Comparison of ENCODE assay signal across 9 cellular contexts in the genomic region with DNA sequence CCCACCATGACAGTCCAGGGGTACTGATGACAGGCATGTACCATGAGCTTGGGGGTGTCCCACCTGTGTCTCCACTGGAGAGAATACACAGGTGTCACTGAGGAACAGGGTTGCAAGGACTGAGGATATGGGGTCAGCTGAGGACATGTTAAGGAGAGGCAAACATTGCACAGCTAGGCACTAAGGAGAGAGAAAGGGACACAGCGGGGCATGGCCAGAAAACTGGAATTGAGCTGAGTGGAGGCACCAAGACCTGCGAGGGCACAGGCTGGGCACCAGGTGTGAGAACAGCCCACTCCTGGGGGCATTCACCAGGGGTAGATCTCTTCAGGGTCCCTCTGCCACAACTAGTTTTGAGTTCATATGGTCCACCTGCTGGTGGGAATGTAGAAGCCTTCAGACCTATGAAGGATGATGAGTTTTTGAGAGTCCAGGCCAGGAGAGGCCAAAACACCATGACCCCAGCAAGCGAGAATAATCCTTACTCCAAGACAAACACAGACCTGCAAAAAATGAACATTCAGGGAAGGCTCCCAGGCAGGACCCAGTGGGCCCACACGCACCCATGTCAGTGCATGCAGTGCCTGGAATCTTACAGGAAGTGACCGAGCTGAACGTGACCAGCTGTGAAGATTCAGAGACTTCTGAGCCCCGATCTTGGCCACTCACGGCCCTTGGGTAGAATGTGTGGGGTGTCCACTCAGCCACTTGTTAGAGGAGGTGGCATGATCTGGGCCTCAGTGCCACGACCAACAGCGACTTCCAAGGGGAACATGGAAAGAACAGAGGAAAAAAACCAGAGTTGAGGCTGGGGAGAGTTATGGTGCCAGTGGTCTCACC. TPM values are rescaled to one million over a fixed set of nuclear protein-coding genes. Genes with fewer than 3 reads are reported as not detected.
DNase-seq lines count a peak whose midpoint lies in the region; ATAC-seq and TF ChIP-seq lines count a peak whose summit lies in the region.
"Had no signal": no experiment of that assay in that cellular context is flagged by ENCODE, and none has a peak within 500 bp of the region (broad histone marks: within the 10 kb centered on the region; RNA-seq: fewer than 3 reads in every experiment).

No MANE protein-coding gene starts in this region.

- H3K27me3 Mint-ChIP-seq in CD4-positive, alpha-beta T cell: no peaks in the 10 kb centered on the region
- H3K27me3 Mint-ChIP-seq in naive thymus-derived CD8-positive, alpha-beta T cell: no peaks in the 10 kb centered on the region

- H3K4me1 ChIP-seq in mammary epithelial cell (ENCODE audit: insufficient read depth, low read length): peaks cover 16% of the 10 kb centered on the region

- no peaks in the 10 kb centered on the region for H3K36me3 ChIP-seq in mammary epithelial cell (ENCODE audit: insufficient read depth, low read length)
- H3K36me3 ChIP-seq: ovary had no signal

- no peaks in the 10 kb centered on the region for H3K27me3 ChIP-seq in CD4-positive, alpha-beta T cell (ENCODE audit: control insufficient read depth, insufficient read depth, low read length)
- H3K27me3 ChIP-seq in mammary epithelial cell (ENCODE audit: insufficient read depth, low read length): no peaks in the 10 kb centered on the region
- H3K27me3 ChIP-seq: ovary had no signal

- peak overlapping the region; percentile 88 for H3K4me2 ChIP-seq in mammary epithelial cell (ENCODE audit: insufficient read depth, low read depth, low read length)

- H3K27ac Mint-ChIP-seq in CD4-positive, alpha-beta T cell: peak overlapping the region; percentile 94
- H3K27ac Mint-ChIP-seq in naive thymus-derived CD8-positive, alpha-beta T cell: peak overlapping the region; percentile 43 to 98 (median 96)

- 74% methylated on average over 10 of the region's 10 CpGs for WGBS in mammary epithelial cell (ENCODE audit: low coverage, missing lambda C conversion rate)

- peak overlapping the region; percentile 99 for H3K4me3 Mint-ChIP-seq in CD4-positive, alpha-beta T cell
- H3K4me3 Mint-ChIP-seq in naive thymus-derived CD8-positive, alpha-beta T cell: peak overlapping the region; percentile 94 to 98 (median 96)

- BruUV-seq in mammary epithelial cell (replicated peaks; lab: Mats Ljungman, UMichigan): no TSS peak

- TF ChIP-seq CTCF in CD4-positive, alpha-beta T cell (IDR thresholded peaks at IDR 0.05): no peak
- TF ChIP-seq CTCF in mammary epithelial cell (conservative IDR thresholded peaks at IDR 0.05 in 1 of 2, IDR thresholded peaks at IDR 0.05 in 1 of 2; ENCODE audit: extremely low read depth in 1 of 2, insufficient read depth in 1 of 2, low read depth in 1 of 2, low read length in 2 of 2): peak; percentile 27 to 41

- H3K4me1 Mint-ChIP-seq in CD4-positive, alpha-beta T cell (ENCODE audit: low read depth): peaks cover 39% of the 10 kb centered on the region
- peaks cover 23 to 41% (median 34%) of the 10 kb centered on the region in 4 donors for H3K4me1 Mint-ChIP-seq in naive thymus-derived CD8-positive, alpha-beta T cell

- CTCF ChIA-PET in CD4-positive, alpha-beta T cell (lab: Charles Lee): no interaction called here
- CTCF ChIA-PET in mammary epithelial cell (lab: Charles Lee; ENCODE audit: low non-redundant PET): no interaction called here

- DNase-seq in CD4-positive, alpha-beta T cell: no peak
- no peak for DNase-seq in Jurkat, Clone E6-1 (ENCODE audit: low read depth, low spot score)
- DNase-seq in mammary epithelial cell: no peak
- DNase-seq in naive thymus-derived CD8-positive, alpha-beta T cell: no peak
- no peak for DNase-seq in NCI-H1436 (lab: John Stamatoyannopoulos, UW)
- no peak for DNase-seq in NCI-H187 treated with DMSO at 0.1 percent for 48 hours (lab: John Stamatoyannopoulos, UW)
- no peak for DNase-seq in NCI-H2227 treated with DMSO at 0.1 percent for 48 hours (lab: John Stamatoyannopoulos, UW)
- no peak for DNase-seq in stimulated activated CD4-positive, alpha-beta T cell treated with anti-CD3 and anti-CD28 coated beads, Interleukin-4, amount 100 ng/mL, for 4 hours

- peak overlapping the region; percentile 92 for H3K4me3 ChIP-seq in Jurkat, Clone E6-1 (ENCODE audit: low read length)
- H3K4me3 ChIP-seq in mammary epithelial cell (replicated peaks in 1 of 3; ENCODE audit: insufficient read depth in 1 of 3, low read depth in 2 of 3, low read length in 3 of 3): peak overlapping the region; percentile 71 to 93 (median 90)

- H3K9me3 Mint-ChIP-seq in CD4-positive, alpha-beta T cell: no peaks in the 10 kb centered on the region
- no peaks in the 10 kb centered on the region for H3K9me3 Mint-ChIP-seq in naive thymus-derived CD8-positive, alpha-beta T cell

- in situ Hi-C loops in mammary epithelial cell (cut with MboI; ENCODE audit: low sequenced_read_pairs in 2 of 2): loop anchor here in 1 of 2 donors (5.0 kb wide), 1 partner anchor 35 kb away; the partner anchor contains the start of gene ZNF132

- peak overlapping the region; percentile 70 for H3K27ac ChIP-seq in CD4-positive, alpha-beta T cell (ENCODE audit: low read depth, low read length)
- H3K27ac ChIP-seq in mammary epithelial cell (ENCODE audit: insufficient read depth, low read depth, low read length): peak overlapping the region; percentile 54

- H3K36me3 Mint-ChIP-seq in CD4-positive, alpha-beta T cell (ENCODE audit: low read depth): peaks cover 11% of the 10 kb centered on the region
- H3K36me3 Mint-ChIP-seq in naive thymus-derived CD8-positive, alpha-beta T cell: no peaks in the 10 kb centered on the region

- no peaks in the 10 kb centered on the region for H4K20me1 ChIP-seq in mammary epithelial cell (ENCODE audit: insufficient read depth, low read length)

- POLR2A ChIA-PET in CD4-positive, alpha-beta T cell (lab: Charles Lee): interaction anchor here (1.5 kb wide), 1 partner anchor 20 kb away, joined by 7 read pairs; the partner anchor contains the start of gene RPS5
- POLR2A ChIA-PET in naive thymus-derived CD8-positive, alpha-beta T cell (lab: Charles Lee): interaction anchor here (0.5 to 2.0 kb wide), 2 partner anchors 21 to 56 kb away, joined by 3 to 5 read pairs; no protein-coding TSS in a partner anchor

- H3K9ac ChIP-seq in mammary epithelial cell (ENCODE audit: insufficient read depth, low read length): peak overlapping the region; percentile 81

- ATAC-seq in CD4-positive, alpha-beta T cell (ENCODE audit: poor library complexity): no peak
- ATAC-seq in naive thymus-derived CD8-positive, alpha-beta T cell: no peak

- H2AFZ ChIP-seq in mammary epithelial cell (ENCODE audit: low read depth, low read length): no peak overlapping the region

- intact Hi-C loops in CD4-positive, alpha-beta T cell (cut with DNase I, micrococcal nuclease): loop anchor here in 1 of 2 experiments (5.0 kb wide), 1 partner anchor 35 kb away; the partner anchor contains the start of gene ZNF132
- intact Hi-C loops in mammary epithelial cell (cut with micrococcal nuclease): loop anchor here (5.0 kb wide), 2 partner anchors 45 to 225 kb away; partner anchors contain the start of genes ZNF274 and ZNF324B

- dilution Hi-C loops in mammary epithelial cell (cut with HindIII; ENCODE audit: low sequenced_read_pairs): no loop called here

- H3K79me2 ChIP-seq in mammary epithelial cell (ENCODE audit: insufficient read depth, low read length): peaks cover 49% of the 10 kb centered on the region

- H3K9me3 ChIP-seq in CD4-positive, alpha-beta T cell (ENCODE audit: control insufficient read depth, low read length): no peaks in the 10 kb centered on the region
- no peaks in the 10 kb centered on the region for H3K9me3 ChIP-seq in mammary epithelial cell (replicated peaks; ENCODE audit: insufficient read depth, low read length)
- H3K9me3 ChIP-seq: ovary had no signal

RNA-seq across cellular contexts. Expression of gene ZNF584, which starts 1.4 kb away (rescaled TPM):
- 1 to 10 TPM; 1.7 to 1.8 TPM for total RNA-seq in CD4-positive, alpha-beta T cell
- 10.7 TPM for polyA plus RNA-seq in Jurkat, Clone E6-1 (2012; ENCODE audit: insufficient read depth, insufficient read length)
- total RNA-seq in mammary epithelial cell: 10 to 100 TPM; 16.9 to 22.8 TPM
- 15.4 TPM for polyA plus RNA-seq in mammary epithelial cell
- polyA minus RNA-seq in mammary epithelial cell: 21.3 TPM
- total RNA-seq in naive thymus-derived CD8-positive, alpha-beta T cell: 10 to 100 TPM; 10.6 to 10.7 TPM
- 1 to 10 TPM; 6.3 to 6.5 (median 6.4) TPM for polyA plus RNA-seq in naive thymus-derived CD8-positive, alpha-beta T cell

RNA-seq across cellular contexts. Expression of gene RNF225, which starts 11.6 kb away (rescaled TPM):
- under 1 TPM in 1 of 2 experiments, not detected in 1; 0.55 TPM for total RNA-seq in CD4-positive, alpha-beta T cell
- polyA plus RNA-seq in Jurkat, Clone E6-1 (2012; ENCODE audit: insufficient read depth, insufficient read length): not detected
- total RNA-seq in mammary epithelial cell: under 1 TPM; 0.42 to 0.50 TPM
- polyA plus RNA-seq in mammary epithelial cell: not detected
- polyA minus RNA-seq in mammary epithelial cell: not detected
- total RNA-seq in naive thymus-derived CD8-positive, alpha-beta T cell: 1 to 10 TPM in 1 of 2 experiments, under 1 TPM in 1; 0.39 to 1.2 TPM
- not detected for polyA plus RNA-seq in naive thymus-derived CD8-positive, alpha-beta T cell
- total RNA-seq: ovary had no signal
- polyA plus RNA-seq: ovary had no signal

RNA-seq across cellular contexts. Expression of gene RPS5, which starts 20.0 kb away (rescaled TPM):
- 1,000 to 10,000 TPM; 1,619 to 1,646 TPM for total RNA-seq in CD4-positive, alpha-beta T cell
- 1,707 TPM for polyA plus RNA-seq in Jurkat, Clone E6-1 (2012; ENCODE audit: insufficient read depth, insufficient read length)
- total RNA-seq in mammary epithelial cell: 1,000 to 10,000 TPM in 1 of 2 donors, 100 to 1,000 TPM in 1; 916 to 1,060 TPM
- 2,328 TPM for polyA plus RNA-seq in mammary epithelial cell
- polyA minus RNA-seq in mammary epithelial cell: 1,005 TPM
- total RNA-seq in naive thymus-derived CD8-positive, alpha-beta T cell: 1,000 to 10,000 TPM; 1,656 to 1,664 TPM
- polyA plus RNA-seq in naive thymus-derived CD8-positive, alpha-beta T cell: 1,000 to 10,000 TPM; 1,899 to 2,106 (median 2,080) TPM

RNA-seq across cellular contexts. Expression of gene ZNF837, which starts 26.2 kb away (rescaled TPM):
- total RNA-seq in CD4-positive, alpha-beta T cell: 1 to 10 TPM in 1 of 2 experiments, under 1 TPM in 1; 0.71 to 1.0 TPM
- polyA plus RNA-seq in Jurkat, Clone E6-1 (2012; ENCODE audit: insufficient read depth, insufficient read length): 3.8 TPM
- 1 to 10 TPM; 2.6 to 4.2 TPM for total RNA-seq in mammary epithelial cell
- polyA plus RNA-seq in mammary epithelial cell: 0.66 TPM
- polyA minus RNA-seq in mammary epithelial cell: not detected
- total RNA-seq in naive thymus-derived CD8-positive, alpha-beta T cell: 1 to 10 TPM; 5.6 to 5.8 TPM
- 10 to 100 TPM in 1 of 3 donors, 1 to 10 TPM in 2; 4.2 to 14.3 (median 9.9) TPM for polyA plus RNA-seq in naive thymus-derived CD8-positive, alpha-beta T cell

RNA-seq across cellular contexts. Expression of gene ZNF132, which starts 32.9 kb away (rescaled TPM):
- total RNA-seq in CD4-positive, alpha-beta T cell: 1 to 10 TPM; 1.0 to 1.4 TPM
- not detected for polyA plus RNA-seq in Jurkat, Clone E6-1 (2012; ENCODE audit: insufficient read depth, insufficient read length)
- 1 to 10 TPM; 1.3 to 3.7 TPM for total RNA-seq in mammary epithelial cell
- polyA plus RNA-seq in mammary epithelial cell: 1.5 TPM
- polyA minus RNA-seq in mammary epithelial cell: 6.0 TPM
- 10 to 100 TPM in 1 of 2 experiments, 1 to 10 TPM in 1; 10.0 to 10.6 TPM for total RNA-seq in naive thymus-derived CD8-positive, alpha-beta T cell
- 1 to 10 TPM; 1.0 to 3.1 (median 2.0) TPM for polyA plus RNA-seq in naive thymus-derived CD8-positive, alpha-beta T cell

Comparison
In these comparisons a context has a peak if more than half of its experiments do, and no peak if none do; other contexts are left out.
1. RNA of gene ZNF584, which starts 1.4 kb away (total RNA-seq): 16.9 to 22.8 TPM in mammary epithelial cell and 10.6 to 10.7 TPM in naive thymus-derived CD8-positive, alpha-beta T cell; 1.7 to 1.8 TPM in CD4-positive, alpha-beta T cell; every median in the first group is over 4 times any median in the second.